10 cellular contexts compared by ENCODE assay signal in genomic region chr14:70935135-70935534, GRCh38. TPM values are rescaled to one million over a fixed set of nuclear protein-coding genes. Genes with fewer than 3 reads are reported as not detected.
DNase-seq lines count a peak whose midpoint lies in the region; ATAC-seq and TF ChIP-seq lines count a peak whose summit lies in the region.
"Had no signal": no experiment of that assay in that cellular context is flagged by ENCODE, and none has a peak within 500 bp of the region (broad histone marks: within the 10 kb centered on the region; RNA-seq: fewer than 3 reads in every experiment).

No MANE protein-coding gene starts in this region.

- CTCF ChIA-PET in activated CD8-positive, alpha-beta memory T cell treated with anti-CD3 and anti-CD28 coated beads, Interleukin-2, amount 10 ng/mL, durations not matched to agents 7 days and 5 days (lab: Charles Lee), result interaction anchor here (0.8 to 2.8 kb wide), 9 partner anchors 10 to 125 kb away, joined by 3 to 16 read pairs (median 4); partner anchors contain the start of gene PCNX1

- no peaks in the 10 kb centered on the region for H3K27me3 Mint-ChIP-seq in activated CD8-positive, alpha-beta memory T cell treated with anti-CD3 and anti-CD28 coated beads, Interleukin-2, amount 10 ng/mL, durations not matched to agents 7 days and 5 days

- peaks cover 2% of the 10 kb centered on the region for H3K9me3 Mint-ChIP-seq in activated CD8-positive, alpha-beta memory T cell treated with anti-CD3 and anti-CD28 coated beads, Interleukin-2, amount 10 ng/mL, durations not matched to agents 7 days and 5 days (ENCODE audit: low read depth)
- H3K9me3 Mint-ChIP-seq in stimulated activated effector memory CD8-positive, alpha-beta T cell treated with anti-CD3 and anti-CD28 coated beads, Interleukin-12 subunit alpha, Interleukin-12 subunit beta, amount 100 ng/mL, for 72 hours, result no peaks in the 10 kb centered on the region

- H3K4me3 ChIP-seq in KMS-11 (IDR thresholded peaks at IDR 0.05; ENCODE audit: insufficient read depth, low read depth, low read length) (no peak overlapping the region), esophagus muscularis mucosa (peak overlapping the region in 1 of 4 donors; percentile 5), neuronal stem cell (ENCODE audit: low read length in 2 of 2) (no peak overlapping the region)
- H3K4me3 ChIP-seq: mucosa of descending colon, SJSA1 had no signal

- intact Hi-C loops in esophagus muscularis mucosa (cut with DNase I), result no loop called here

- H2BK5ac ChIP-seq in neuronal stem cell (ENCODE audit: low read length), result no peak overlapping the region

- H4K8ac ChIP-seq in neuronal stem cell (ENCODE audit: low read depth, low read length), result no peak overlapping the region

- no peaks in the 10 kb centered on the region for H3K27me3 ChIP-seq in KMS-11 (ENCODE audit: insufficient read depth, low read depth)
- no peaks in the 10 kb centered on the region for H3K27me3 ChIP-seq in esophagus muscularis mucosa
- H3K27me3 ChIP-seq in neuronal stem cell (ENCODE audit: control insufficient read depth in 3 of 3, insufficient read depth in 3 of 3, low read depth in 1 of 3, low read length in 3 of 3), result no peaks in the 10 kb centered on the region
- H3K27me3 ChIP-seq: SJSA1 had no signal

- no peaks in the 10 kb centered on the region for H3K36me3 ChIP-seq in KMS-11 (ENCODE audit: insufficient read depth)
- H3K36me3 ChIP-seq in esophagus muscularis mucosa, result no peaks in the 10 kb centered on the region
- no peaks in the 10 kb centered on the region for H3K36me3 ChIP-seq in neuronal stem cell (replicated peaks in 1 of 2; ENCODE audit: control insufficient read depth in 2 of 2, insufficient read depth in 2 of 2, low read length in 2 of 2)
- H3K36me3 ChIP-seq: SJSA1 had no signal

- no peak overlapping the region for H2AK5ac ChIP-seq in neuronal stem cell (ENCODE audit: low read depth, low read length)

- H3K79me2 ChIP-seq in KMS-11 (ENCODE audit: insufficient read depth, low read depth), result peaks cover 24% of the 10 kb centered on the region; the same call in 1 of the 2 replicates

- in situ Hi-C loops in GM13977 (cut with MboI; ENCODE audit: low pct_unique_long_range_greater_than_20kb, low sequenced_read_pairs, unreplicated experiment), result no loop called here

- H3K9ac ChIP-seq in KMS-11 (no peak overlapping the region), neuronal stem cell (ENCODE audit: low read depth, low read length, poor library complexity) (no peak overlapping the region)

- no peaks in the 10 kb centered on the region for H3K9me3 ChIP-seq in esophagus muscularis mucosa
- no peaks in the 10 kb centered on the region for H3K9me3 ChIP-seq in neuronal stem cell (replicated peaks in 1 of 2; ENCODE audit: control insufficient read depth in 2 of 2, insufficient read depth in 1 of 2, low read depth in 1 of 2, low read length in 2 of 2)
- H3K9me3 ChIP-seq: mucosa of descending colon, SJSA1 had no signal

- WGBS in esophagus muscularis mucosa, result 64% methylated on average over 3 of the region's 3 CpGs
- WGBS in neuronal stem cell (ENCODE audit: extremely low coverage in 2 of 2, insufficient read length in 2 of 2, insufficient replicate concordance in 1 of 2), 2 donors, result no CpG with 5 or more reads among the region's 3 CpGs

- peaks cover 35% of the 10 kb centered on the region for H3K36me3 Mint-ChIP-seq in activated CD8-positive, alpha-beta memory T cell treated with anti-CD3 and anti-CD28 coated beads, Interleukin-2, amount 10 ng/mL, durations not matched to agents 7 days and 5 days
- no peaks in the 10 kb centered on the region for H3K36me3 Mint-ChIP-seq in stimulated activated effector memory CD8-positive, alpha-beta T cell treated with anti-CD3 and anti-CD28 coated beads, Interleukin-12 subunit alpha, Interleukin-12 subunit beta, amount 100 ng/mL, for 72 hours

- H3K4me1 ChIP-seq in KMS-11 (ENCODE audit: low read depth, poor library complexity, severe bottlenecking), result peaks cover 22% of the 10 kb centered on the region
- peaks cover 34 to 50% (median 45%) of the 10 kb centered on the region in 4 donors for H3K4me1 ChIP-seq in esophagus muscularis mucosa
- H3K4me1 ChIP-seq in neuronal stem cell (ENCODE audit: control insufficient read depth in 2 of 2, insufficient read depth in 1 of 2, low read depth in 1 of 2, low read length in 2 of 2), result no peaks in the 10 kb centered on the region

- H3K18ac ChIP-seq in neuronal stem cell (ENCODE audit: low read length), result no peak overlapping the region

- H3K27ac Mint-ChIP-seq in activated CD8-positive, alpha-beta memory T cell treated with anti-CD3 and anti-CD28 coated beads, Interleukin-2, amount 10 ng/mL, durations not matched to agents 7 days and 5 days, result peak overlapping the region; percentile 93
- peak overlapping the region; percentile 72 for H3K27ac Mint-ChIP-seq in stimulated activated effector memory CD8-positive, alpha-beta T cell treated with anti-CD3 and anti-CD28 coated beads, Interleukin-12 subunit alpha, Interleukin-12 subunit beta, amount 100 ng/mL, for 72 hours

- TF ChIP-seq EP300 in esophagus muscularis mucosa (IDR thresholded peaks at IDR 0.05), result no peak

- no peak overlapping the region for H3K23ac ChIP-seq in neuronal stem cell (ENCODE audit: low read depth, low read length, poor library complexity)

- H3K4me1 Mint-ChIP-seq in activated CD8-positive, alpha-beta memory T cell treated with anti-CD3 and anti-CD28 coated beads, Interleukin-2, amount 10 ng/mL, durations not matched to agents 7 days and 5 days, result peaks cover 59% of the 10 kb centered on the region
- H3K4me1 Mint-ChIP-seq in stimulated activated effector memory CD8-positive, alpha-beta T cell treated with anti-CD3 and anti-CD28 coated beads, Interleukin-12 subunit alpha, Interleukin-12 subunit beta, amount 100 ng/mL, for 72 hours, result peaks cover 71% of the 10 kb centered on the region

- H2AFZ ChIP-seq in KMS-11 (ENCODE audit: low read depth) (no peak overlapping the region), neuronal stem cell (ENCODE audit: low read length) (no peak overlapping the region)

- DNase-seq in activated CD8-positive, alpha-beta memory T cell treated with anti-CD3 and anti-CD28 coated beads, Interleukin-2, amount 10 ng/mL, durations not matched to agents 7 days and 5 days, result no peak
- no peak for DNase-seq in activated CD8-positive, alpha-beta memory T cell treated with anti-CD3 and anti-CD28 coated beads for 24 hours
- DNase-seq in esophagus muscularis mucosa (ENCODE audit: extremely low spot score) (no peak), neuronal stem cell (ENCODE audit: low spot score) (no peak), GM13977 (ENCODE audit: low spot score) (no peak), NCI-H128 (lab: John Stamatoyannopoulos, UW; ENCODE audit: unreplicated experiment) (no peak)
- DNase-seq in stimulated activated effector memory CD8-positive, alpha-beta T cell treated with anti-CD3 and anti-CD28 coated beads, Interleukin-12 subunit alpha, Interleukin-12 subunit beta, amount 100 ng/mL, for 72 hours (ENCODE audit: low spot score in 2 of 2), result no peak
- DNase-seq: mucosa of descending colon had no signal

- no peak overlapping the region for H3K14ac ChIP-seq in neuronal stem cell (ENCODE audit: low read length)

- no peak for ATAC-seq in activated CD8-positive, alpha-beta memory T cell treated with anti-CD3 and anti-CD28 coated beads, Interleukin-2, amount 10 ng/mL, durations not matched to agents 7 days and 5 days
- ATAC-seq in stimulated activated effector memory CD8-positive, alpha-beta T cell treated with anti-CD3 and anti-CD28 coated beads, Interleukin-12 subunit alpha, Interleukin-12 subunit beta, amount 100 ng/mL, for 72 hours, result no peak

- peak overlapping the region; percentile 55 for H3K4me3 Mint-ChIP-seq in activated CD8-positive, alpha-beta memory T cell treated with anti-CD3 and anti-CD28 coated beads, Interleukin-2, amount 10 ng/mL, durations not matched to agents 7 days and 5 days
- H3K4me3 Mint-ChIP-seq in stimulated activated effector memory CD8-positive, alpha-beta T cell treated with anti-CD3 and anti-CD28 coated beads, Interleukin-12 subunit alpha, Interleukin-12 subunit beta, amount 100 ng/mL, for 72 hours, result peak overlapping the region; percentile 53

- TF ChIP-seq CTCF in KMS-11 (conservative IDR thresholded peaks at IDR 0.05; ENCODE audit: low read depth, low read length) (no peak), esophagus muscularis mucosa (IDR thresholded peaks at IDR 0.05) (no peak), GM13977 (IDR thresholded peaks at IDR 0.05; ENCODE audit: extremely low read depth, insufficient read depth, missing control alignments) (no peak)

- TF ChIP-seq POLR2A in esophagus muscularis mucosa (IDR thresholded peaks at IDR 0.05; ENCODE audit: low read depth), result no peak

- H2BK12ac ChIP-seq in neuronal stem cell (ENCODE audit: low read length), result no peak overlapping the region

- H2BK15ac ChIP-seq in neuronal stem cell (ENCODE audit: low read length), result no peak overlapping the region

- H4K20me1 ChIP-seq in KMS-11 (ENCODE audit: insufficient read depth), result no peaks in the 10 kb centered on the region

- H3K27ac ChIP-seq in KMS-11 (peak overlapping the region; percentile 46; the same call in 1 of the 2 replicates), esophagus muscularis mucosa (replicated peaks in 1 of 4) (peak overlapping the region; percentile 1 to 67 (median 42)), neuronal stem cell (replicated peaks; ENCODE audit: low read length) (no peak overlapping the region)
- H3K27ac ChIP-seq: SJSA1 had no signal

- 0 out of 2 replicates have a peak overlapping the region, but pooled peaks have one; percentile 3 for H3K4me2 ChIP-seq in KMS-11
- no peak overlapping the region for H3K4me2 ChIP-seq in neuronal stem cell (ENCODE audit: insufficient read depth, low read length, poor library complexity, severe bottlenecking)

- no peak overlapping the region for H2BK120ac ChIP-seq in neuronal stem cell (ENCODE audit: low read depth, low read length)

- H3K79me1 ChIP-seq in neuronal stem cell (ENCODE audit: low read depth, low read length), result no peaks in the 10 kb centered on the region

- H3K4ac ChIP-seq in neuronal stem cell (ENCODE audit: low read length), result no peak overlapping the region

- no peak overlapping the region for H4K91ac ChIP-seq in neuronal stem cell (ENCODE audit: low read depth, low read length, poor library complexity)

RNA-seq across cellular contexts. Expression of gene PCNX1, which starts 27.9 kb away (rescaled TPM):
- 10 to 100 TPM; 64.4 to 69.2 TPM for total RNA-seq in activated CD8-positive, alpha-beta memory T cell treated with anti-CD3 and anti-CD28 coated beads, Interleukin-2, amount 10 ng/mL, durations not matched to agents 7 days and 5 days
- 10 to 100 TPM; 56.3 to 62.5 (median 59.6) TPM for total RNA-seq in esophagus muscularis mucosa
- 12.7 TPM for polyA plus RNA-seq in neuronal stem cell (2013, experiment 1 of 2)
- 12.0 TPM for polyA plus RNA-seq in neuronal stem cell (2013, experiment 2 of 2)
